1 cellular context compared by ENCODE assay signal in genomic region chr1:206674745-206675175, GRCh38.
TF ChIP-seq lines count a peak whose summit lies in the region.

No MANE protein-coding gene starts in this region.

TF ChIP-seq in WTC11, 78 proteins besides CTCF, POLR2A, EP300 and RAD21 (continued from another document):
- TF ChIP-seq, protein P1, sequence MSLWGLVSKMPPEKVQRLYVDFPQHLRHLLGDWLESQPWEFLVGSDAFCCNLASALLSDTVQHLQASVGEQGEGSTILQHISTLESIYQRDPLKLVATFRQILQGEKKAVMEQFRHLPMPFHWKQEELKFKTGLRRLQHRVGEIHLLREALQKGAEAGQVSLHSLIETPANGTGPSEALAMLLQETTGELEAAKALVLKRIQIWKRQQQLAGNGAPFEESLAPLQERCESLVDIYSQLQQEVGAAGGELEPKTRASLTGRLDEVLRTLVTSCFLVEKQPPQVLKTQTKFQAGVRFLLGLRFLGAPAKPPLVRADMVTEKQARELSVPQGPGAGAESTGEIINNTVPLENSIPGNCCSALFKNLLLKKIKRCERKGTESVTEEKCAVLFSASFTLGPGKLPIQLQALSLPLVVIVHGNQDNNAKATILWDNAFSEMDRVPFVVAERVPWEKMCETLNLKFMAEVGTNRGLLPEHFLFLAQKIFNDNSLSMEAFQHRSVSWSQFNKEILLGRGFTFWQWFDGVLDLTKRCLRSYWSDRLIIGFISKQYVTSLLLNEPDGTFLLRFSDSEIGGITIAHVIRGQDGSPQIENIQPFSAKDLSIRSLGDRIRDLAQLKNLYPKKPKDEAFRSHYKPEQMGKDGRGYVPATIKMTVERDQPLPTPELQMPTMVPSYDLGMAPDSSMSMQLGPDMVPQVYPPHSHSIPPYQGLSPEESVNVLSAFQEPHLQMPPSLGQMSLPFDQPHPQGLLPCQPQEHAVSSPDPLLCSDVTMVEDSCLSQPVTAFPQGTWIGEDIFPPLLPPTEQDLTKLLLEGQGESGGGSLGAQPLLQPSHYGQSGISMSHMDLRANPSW (CRISPR knock-in tag; conservative IDR thresholded peaks at IDR 0.05; ENCODE audit: low read depth): no peak
- TF ChIP-seq, protein P2, sequence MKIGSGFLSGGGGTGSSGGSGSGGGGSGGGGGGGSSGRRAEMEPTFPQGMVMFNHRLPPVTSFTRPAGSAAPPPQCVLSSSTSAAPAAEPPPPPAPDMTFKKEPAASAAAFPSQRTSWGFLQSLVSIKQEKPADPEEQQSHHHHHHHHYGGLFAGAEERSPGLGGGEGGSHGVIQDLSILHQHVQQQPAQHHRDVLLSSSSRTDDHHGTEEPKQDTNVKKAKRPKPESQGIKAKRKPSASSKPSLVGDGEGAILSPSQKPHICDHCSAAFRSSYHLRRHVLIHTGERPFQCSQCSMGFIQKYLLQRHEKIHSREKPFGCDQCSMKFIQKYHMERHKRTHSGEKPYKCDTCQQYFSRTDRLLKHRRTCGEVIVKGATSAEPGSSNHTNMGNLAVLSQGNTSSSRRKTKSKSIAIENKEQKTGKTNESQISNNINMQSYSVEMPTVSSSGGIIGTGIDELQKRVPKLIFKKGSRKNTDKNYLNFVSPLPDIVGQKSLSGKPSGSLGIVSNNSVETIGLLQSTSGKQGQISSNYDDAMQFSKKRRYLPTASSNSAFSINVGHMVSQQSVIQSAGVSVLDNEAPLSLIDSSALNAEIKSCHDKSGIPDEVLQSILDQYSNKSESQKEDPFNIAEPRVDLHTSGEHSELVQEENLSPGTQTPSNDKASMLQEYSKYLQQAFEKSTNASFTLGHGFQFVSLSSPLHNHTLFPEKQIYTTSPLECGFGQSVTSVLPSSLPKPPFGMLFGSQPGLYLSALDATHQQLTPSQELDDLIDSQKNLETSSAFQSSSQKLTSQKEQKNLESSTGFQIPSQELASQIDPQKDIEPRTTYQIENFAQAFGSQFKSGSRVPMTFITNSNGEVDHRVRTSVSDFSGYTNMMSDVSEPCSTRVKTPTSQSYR (CRISPR knock-in tag; IDR thresholded peaks at IDR 0.05): no peak
- TF ChIP-seq ZNF219 (CRISPR knock-in tag; IDR thresholded peaks at IDR 0.05; ENCODE audit: borderline replicate concordance): no peak
- no peak for TF ChIP-seq ZNF232 (CRISPR knock-in tag; IDR thresholded peaks at IDR 0.05)
- TF ChIP-seq OVOL2 (CRISPR knock-in tag; IDR thresholded peaks at IDR 0.05; ENCODE audit: borderline replicate concordance): no peak
- TF ChIP-seq JUN (CRISPR knock-in tag; IDR thresholded peaks at IDR 0.05): no peak
- no peak for TF ChIP-seq ZSCAN18 (CRISPR knock-in tag; IDR thresholded peaks at IDR 0.05)
